Comparison of ENCODE assay signal across 18 cellular contexts in genomic region chr2:147490612-147491261, GRCh38.
DNase-seq lines count a peak whose midpoint lies in the region; ATAC-seq lines count a peak whose summit lies in the region.
"Had no signal": no experiment of that assay in that cellular context is flagged by ENCODE, and none has a peak within 500 bp of the region (broad histone marks: within the 10 kb centered on the region; RNA-seq: fewer than 3 reads in every experiment).

No MANE protein-coding gene starts in this region.

- H3K23ac ChIP-seq in mesendoderm (ENCODE audit: low read length), result no peak overlapping the region

- ATAC-seq in stimulated activated naive CD8-positive, alpha-beta T cell treated with anti-CD3 and anti-CD28 coated beads, Interleukin-15, amount 100 ng/mL, for 72 hours, result peak; percentile 62
- no peak for ATAC-seq in stimulated activated naive CD8-positive, alpha-beta T cell treated with anti-CD3 and anti-CD28 coated beads, Interleukin-15, Interleukin-2, amounts not matched to agents 100 U/mL and 50 U/mL, for 24 hours
- peak in 3 of 4 experiments; percentile 39 to 51 (median 42) for ATAC-seq in T-cell (replicated peaks in 1 of 4)
- ATAC-seq: K562 had no signal

- H3K79me2 ChIP-seq in mesendoderm (ENCODE audit: control insufficient read depth, insufficient read depth, low read length), result no peaks in the 10 kb centered on the region

- no peak overlapping the region for H4K8ac ChIP-seq in mesendoderm (ENCODE audit: low read depth, low read length)

- no peak overlapping the region for H3K27ac ChIP-seq in mesendoderm (ENCODE audit: low read depth, low read length)
- H3K27ac ChIP-seq: brain microvascular endothelial cell, sigmoid colon, uterus, WERI-Rb-1 had no signal

- H3K27me3 Mint-ChIP-seq in stimulated activated naive CD8-positive, alpha-beta T cell treated with anti-CD3 and anti-CD28 coated beads, Interleukin-15, amount 100 ng/mL, for 72 hours, result no peaks in the 10 kb centered on the region
- no peaks in the 10 kb centered on the region for H3K27me3 Mint-ChIP-seq in T-cell

- no peak overlapping the region for H3K56ac ChIP-seq in mesendoderm (ENCODE audit: low read length)

- H3K27me3 ChIP-seq in mesendoderm (ENCODE audit: insufficient read depth, low read length, poor library complexity), result no peaks in the 10 kb centered on the region
- H3K27me3 ChIP-seq: brain microvascular endothelial cell, sigmoid colon, uterus had no signal

- POLR2A ChIA-PET in T-cell (lab: Charles Lee), result no interaction called here

- no peaks in the 10 kb centered on the region for H3K36me3 Mint-ChIP-seq in T-cell

- no peak overlapping the region for H3K4ac ChIP-seq in mesendoderm (ENCODE audit: low read depth, low read length)

- H3K4me1 ChIP-seq in mesendoderm (ENCODE audit: control insufficient read depth, low read depth, low read length), result peaks cover 7% of the 10 kb centered on the region
- H3K4me1 ChIP-seq: sigmoid colon, uterus had no signal

- no peak overlapping the region for H3K4me3 Mint-ChIP-seq in stimulated activated naive CD8-positive, alpha-beta T cell treated with anti-CD3 and anti-CD28 coated beads, Interleukin-15, amount 100 ng/mL, for 72 hours
- peak overlapping the region in 1 of 3 donors; percentile 49 for H3K4me3 Mint-ChIP-seq in T-cell
- H3K4me3 Mint-ChIP-seq: neural crest cell had no signal

- no peak overlapping the region for H3K4me2 ChIP-seq in mesendoderm (ENCODE audit: low read length)

- H3K18ac ChIP-seq in mesendoderm (ENCODE audit: low read length), result no peak overlapping the region

- no peaks in the 10 kb centered on the region for H3K9me3 Mint-ChIP-seq in stimulated activated naive CD8-positive, alpha-beta T cell treated with anti-CD3 and anti-CD28 coated beads, Interleukin-15, amount 100 ng/mL, for 72 hours
- peaks cover 0 to 4% (median 2%) of the 10 kb centered on the region in 3 donors for H3K9me3 Mint-ChIP-seq in T-cell
- H3K9me3 Mint-ChIP-seq: neural crest cell had no signal

- no peaks in the 10 kb centered on the region for H3K36me3 ChIP-seq in mesendoderm (ENCODE audit: control insufficient read depth, insufficient read depth, low read length)
- H3K36me3 ChIP-seq: brain microvascular endothelial cell, sigmoid colon, uterus, WERI-Rb-1 had no signal

- no peak overlapping the region for H2BK15ac ChIP-seq in mesendoderm (replicated peaks; ENCODE audit: low read depth)

- no peak overlapping the region for H2AK5ac ChIP-seq in mesendoderm (ENCODE audit: low read length)

- H3K27ac Mint-ChIP-seq in stimulated activated naive CD8-positive, alpha-beta T cell treated with anti-CD3 and anti-CD28 coated beads, Interleukin-15, amount 100 ng/mL, for 72 hours, result peak overlapping the region in 1 of 2 donors; percentile 11
- H3K27ac Mint-ChIP-seq in T-cell, result peak overlapping the region; percentile 68 to 81

- no peak overlapping the region for H3K4me3 ChIP-seq in mesendoderm (ENCODE audit: low read length)
- H3K4me3 ChIP-seq: K562, sigmoid colon, uterus had no signal

- no peaks in the 10 kb centered on the region for H3K79me1 ChIP-seq in mesendoderm (ENCODE audit: low read length)

- no peak overlapping the region for H2BK120ac ChIP-seq in mesendoderm (ENCODE audit: low read depth, low read length)

- no peak overlapping the region for H4K5ac ChIP-seq in mesendoderm (ENCODE audit: low read length)

- no CpG with 5 or more reads among the region's 3 CpGs for WGBS in mesendoderm (ENCODE audit: extremely low coverage, insufficient coverage, low lambda C conversion rate)

- no peak for DNase-seq in stimulated activated naive CD8-positive, alpha-beta T cell treated with anti-CD3 and anti-CD28 coated beads, Interleukin-15, amount 100 ng/mL, for 72 hours
- no peak for DNase-seq in stimulated activated naive CD8-positive, alpha-beta T cell treated with anti-CD3 and anti-CD28 coated beads, Interleukin-15, Interleukin-2, amounts not matched to agents 100 U/mL and 50 U/mL, for 24 hours
- DNase-seq in T-cell (no peak), mesendoderm (peak; percentile 55), H4 (ENCODE audit: low spot score) (no peak), SHP77 (lab: John Stamatoyannopoulos, UW) (no peak), COR-L47 (lab: John Stamatoyannopoulos, UW) (no peak)
- no peak for DNase-seq in activated effector memory CD4-positive, alpha-beta T cell treated with anti-CD3 and anti-CD28 coated beads, Interleukin-2, amount 50 U/mL, for 16 hours
- DNase-seq: activated naive CD4-positive, alpha-beta T cell treated with Interleukin-2 at 50 U/mL for 16 hours; brain microvascular endothelial cell; hypothalamus; NCI-H187; NCI-H446 treated with DMSO at 0.1 percent for 48 hours; sigmoid colon; uterus; WERI-Rb-1 had no signal

- no peak overlapping the region for H3K9ac ChIP-seq in mesendoderm (ENCODE audit: low read length)

- peaks cover 16% of the 10 kb centered on the region for H3K4me1 Mint-ChIP-seq in stimulated activated naive CD8-positive, alpha-beta T cell treated with anti-CD3 and anti-CD28 coated beads, Interleukin-15, amount 100 ng/mL, for 72 hours
- H3K4me1 Mint-ChIP-seq in T-cell, result peaks cover 26 to 46% (median 30%) of the 10 kb centered on the region in 3 donors

- CTCF ChIA-PET in T-cell (lab: Charles Lee), result no interaction called here

- no peak overlapping the region for H2BK5ac ChIP-seq in mesendoderm (ENCODE audit: low read length)
